In genomic region chr11:112211556-112211955, GRCh38 we compare ENCODE assay signal across 2 cellular contexts.
TF ChIP-seq lines count a peak whose summit lies in the region.

No MANE protein-coding gene starts in this region.

TF ChIP-seq in liver, 16 proteins besides CTCF, POLR2A, EP300 and RAD21:
- TF ChIP-seq RXRA (IDR thresholded peaks at IDR 0.05) (no peak), FOXA2 (IDR thresholded peaks at IDR 0.05) (no peak), FOXA1 (IDR thresholded peaks at IDR 0.05) (no peak), REST (IDR thresholded peaks at IDR 0.05) (no peak)
- TF ChIP-seq, protein P1, sequence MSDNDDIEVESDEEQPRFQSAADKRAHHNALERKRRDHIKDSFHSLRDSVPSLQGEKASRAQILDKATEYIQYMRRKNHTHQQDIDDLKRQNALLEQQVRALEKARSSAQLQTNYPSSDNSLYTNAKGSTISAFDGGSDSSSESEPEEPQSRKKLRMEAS (IDR thresholded peaks at IDR 0.05), result no peak

TF ChIP-seq in HepG2, 621 proteins besides CTCF, POLR2A, EP300 and RAD21:
- TF ChIP-seq GATA4 (IDR thresholded peaks at IDR 0.05; ENCODE audit: borderline replicate concordance, low read depth), result no peak
- TF ChIP-seq NFYC (CRISPR knock-in tag; IDR thresholded peaks at IDR 0.05), result no peak
